Comparison of ENCODE assay signal across 9 cellular contexts in the genomic region with DNA sequence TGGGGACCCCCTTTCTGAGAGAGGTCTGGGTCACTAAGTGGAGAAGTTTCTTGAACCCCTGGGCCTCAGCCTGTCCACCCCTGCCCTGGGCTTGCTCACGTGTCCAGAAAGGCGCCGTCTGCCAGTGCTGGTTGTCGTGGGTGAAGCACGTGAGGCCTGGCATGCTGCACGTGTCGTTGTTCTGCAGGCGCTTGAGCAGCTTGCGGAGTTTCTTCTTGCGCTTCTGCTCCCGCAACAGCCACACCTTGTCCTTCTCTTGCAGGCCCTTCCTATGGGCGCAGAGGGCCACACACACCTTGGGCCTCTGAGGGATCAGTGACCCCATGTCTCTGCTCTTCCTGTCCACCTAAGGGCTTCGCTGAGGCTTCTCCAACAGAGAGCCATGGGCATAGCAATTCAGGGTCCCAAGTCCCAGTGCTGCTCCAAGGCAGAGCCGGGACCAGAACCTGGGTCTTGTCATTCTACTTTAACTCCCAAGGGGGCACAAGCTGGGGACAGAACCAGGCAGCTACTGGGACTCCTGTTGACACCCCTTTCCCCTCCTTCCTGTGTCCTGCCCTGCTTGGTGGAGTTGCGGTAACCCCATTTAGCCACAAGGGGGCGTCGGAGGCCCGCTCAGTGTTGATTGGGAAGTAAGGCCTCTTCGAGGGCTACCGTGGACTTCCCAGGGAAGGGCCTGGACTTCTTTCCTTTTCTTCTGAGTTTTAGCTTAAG.
DNase-seq lines count a peak whose midpoint lies in the region; ATAC-seq and TF ChIP-seq lines count a peak whose summit lies in the region.
"Had no signal": no experiment of that assay in that cellular context is flagged by ENCODE, and none has a peak within 500 bp of the region (broad histone marks: within the 10 kb centered on the region; RNA-seq: fewer than 3 reads in every experiment).

No MANE protein-coding gene starts in this region.

- no peak overlapping the region for H3K4me3 ChIP-seq in right atrium auricular region
- H3K4me3 ChIP-seq in sigmoid colon, result no peak overlapping the region
- H3K4me3 ChIP-seq: BLaER1 treated with 17β-estradiol and CSF1 and Interleukin-3, amounts not matched to agents 10 nM and 100 nM had no signal

- no peak for ATAC-seq in HG03108 (IDR thresholded peaks at IDR 0.05; ENCODE audit: unreplicated experiment)

- TF ChIP-seq CTCF in right atrium auricular region (IDR thresholded peaks at IDR 0.05), result peak; percentile 97
- peak; percentile 82 to 98 (median 92) for TF ChIP-seq CTCF in sigmoid colon (IDR thresholded peaks at IDR 0.05)

- H3K4me1 ChIP-seq in right atrium auricular region (peaks cover 0 to 11% of the 10 kb centered on the region in 2 donors), sigmoid colon (peaks cover 0 to 9% (median 5%) of the 10 kb centered on the region in 4 donors)

- TF ChIP-seq POLR2A in sigmoid colon (IDR thresholded peaks at IDR 0.05), result no peak

- no peak for TF ChIP-seq EP300 in sigmoid colon (IDR thresholded peaks at IDR 0.05)

- 52 to 60% methylated on average over 20 of the region's 20 CpGs for WGBS in sigmoid colon, 2 donors

- intact Hi-C loops in sigmoid colon (cut with DNase I), result loop anchor here (1.0 to 5.0 kb wide), 3 partner anchors 64 to 958 kb away; a partner anchor contains a TSS

- peak; percentile 21 for DNase-seq in NCI-H1436 (lab: John Stamatoyannopoulos, UW)
- DNase-seq in NCI-H1436 treated with DMSO at 0.1 percent for 48 hours (lab: John Stamatoyannopoulos, UW), result no peak
- peak; percentile 51 for DNase-seq in NCI-H1105 (lab: John Stamatoyannopoulos, UW)
- peak; percentile 36 to 63 (median 56) for DNase-seq in T-helper 2 cell
- DNase-seq in amygdala (lab: John Stamatoyannopoulos, UW), result peak in 50 of 56 donors; percentile 10 to 83 (median 55)
- DNase-seq in right atrium auricular region (ENCODE audit: low spot score), result peak; percentile 82
- peak; percentile 88 for DNase-seq in sigmoid colon

- H3K27me3 ChIP-seq in right atrium auricular region, result no peaks in the 10 kb centered on the region
- no peaks in the 10 kb centered on the region for H3K27me3 ChIP-seq in sigmoid colon
- H3K27me3 ChIP-seq: BLaER1 treated with 17β-estradiol and CSF1 and Interleukin-3, amounts not matched to agents 10 nM and 100 nM had no signal

- no peak overlapping the region for H3K27ac ChIP-seq in right atrium auricular region
- no peak overlapping the region for H3K27ac ChIP-seq in sigmoid colon
- H3K27ac ChIP-seq: BLaER1 treated with 17β-estradiol and CSF1 and Interleukin-3, amounts not matched to agents 10 nM and 100 nM had no signal

- no peaks in the 10 kb centered on the region for H3K36me3 ChIP-seq in right atrium auricular region
- peaks cover 0 to 60% (median 12%) of the 10 kb centered on the region in 4 donors for H3K36me3 ChIP-seq in sigmoid colon

- no peaks in the 10 kb centered on the region for H3K9me3 ChIP-seq in right atrium auricular region
- no peaks in the 10 kb centered on the region for H3K9me3 ChIP-seq in sigmoid colon
- H3K9me3 ChIP-seq: BLaER1 treated with 17β-estradiol and CSF1 and Interleukin-3, amounts not matched to agents 10 nM and 100 nM had no signal
